ENCODE assay signal across 16 cellular contexts in genomic region chr2:201154615-201155014, GRCh38. TPM values are rescaled to one million over a fixed set of nuclear protein-coding genes. Genes with fewer than 3 reads are reported as not detected.
DNase-seq lines count a peak whose midpoint lies in the region; ATAC-seq and TF ChIP-seq lines count a peak whose summit lies in the region.
"Had no signal": no experiment of that assay in that cellular context is flagged by ENCODE, and none has a peak within 500 bp of the region (broad histone marks: within the 10 kb centered on the region; RNA-seq: fewer than 3 reads in every experiment).

No MANE protein-coding gene starts in this region.

- H3K27ac Mint-ChIP-seq in activated CD8-positive, alpha-beta T cell treated with anti-CD3 and anti-CD28 coated beads for 36 hours = peak overlapping the region; percentile 40
- no peak overlapping the region for H3K27ac Mint-ChIP-seq in activated CD8-positive, alpha-beta T cell treated with anti-CD3 and anti-CD28 coated beads, Interleukin-2, amount 10 ng/mL, durations not matched to agents 7 days and 5 days
- peak overlapping the region; percentile 52 to 95 (median 93) for H3K27ac Mint-ChIP-seq in IgD-negative memory B cell
- peak overlapping the region; percentile 2 for H3K27ac Mint-ChIP-seq in endodermal cell

- H3K9ac ChIP-seq in endodermal cell (ENCODE audit: extremely low read depth, low read length, poor library complexity, severe bottlenecking) (no peak overlapping the region), PC-3 (ENCODE audit: low read length) (no peak overlapping the region)

- no peaks in the 10 kb centered on the region for H3K27me3 Mint-ChIP-seq in activated CD8-positive, alpha-beta T cell treated with anti-CD3 and anti-CD28 coated beads for 36 hours
- H3K27me3 Mint-ChIP-seq in activated CD8-positive, alpha-beta T cell treated with anti-CD3 and anti-CD28 coated beads, Interleukin-2, amount 10 ng/mL, durations not matched to agents 7 days and 5 days (ENCODE audit: low read depth) = no peaks in the 10 kb centered on the region
- no peaks in the 10 kb centered on the region for H3K27me3 Mint-ChIP-seq in IgD-negative memory B cell
- H3K27me3 Mint-ChIP-seq in endodermal cell (ENCODE audit: insufficient read depth) = no peaks in the 10 kb centered on the region

- H3K79me2 ChIP-seq in PC-3 (ENCODE audit: low read length) = peaks cover 12% of the 10 kb centered on the region

- H3K36me3 Mint-ChIP-seq in activated CD8-positive, alpha-beta T cell treated with anti-CD3 and anti-CD28 coated beads for 36 hours (ENCODE audit: low read depth) = peaks cover 71% of the 10 kb centered on the region
- peaks cover 57% of the 10 kb centered on the region for H3K36me3 Mint-ChIP-seq in activated CD8-positive, alpha-beta T cell treated with anti-CD3 and anti-CD28 coated beads, Interleukin-2, amount 10 ng/mL, durations not matched to agents 7 days and 5 days (ENCODE audit: low read depth)
- peaks cover 20% of the 10 kb centered on the region for H3K36me3 Mint-ChIP-seq in IgD-negative memory B cell
- peaks cover 73% of the 10 kb centered on the region for H3K36me3 Mint-ChIP-seq in endodermal cell (ENCODE audit: low read depth)

- H3K9me2 ChIP-seq in PC-3 (replicated peaks; ENCODE audit: low read length) = no peaks in the 10 kb centered on the region

- POLR2A ChIA-PET in activated CD8-positive, alpha-beta T cell treated with anti-CD3 and anti-CD28 coated beads for 36 hours (lab: Charles Lee) = interaction anchor here (0.6 to 1.4 kb wide), 5 partner anchors 22 to 227 kb away, joined by 3 read pairs; no protein-coding TSS in a partner anchor
- POLR2A ChIA-PET in activated CD8-positive, alpha-beta T cell treated with anti-CD3 and anti-CD28 coated beads, Interleukin-2, amount 10 ng/mL, durations not matched to agents 7 days and 5 days (lab: Charles Lee) = interaction anchor here (1.1 to 1.3 kb wide), 2 partner anchors 26 to 37 kb away, joined by 3 read pairs; no protein-coding TSS in a partner anchor
- POLR2A ChIA-PET in PC-3 (lab: Charles Lee; ENCODE audit: unreplicated experiment) = no interaction called here

- H3F3A ChIP-seq in PC-3 (ENCODE audit: low read length, unreplicated experiment) = peaks cover 18% of the 10 kb centered on the region

- ATAC-seq in activated CD8-positive, alpha-beta T cell treated with anti-CD3 and anti-CD28 coated beads for 36 hours = no peak
- no peak for ATAC-seq in activated CD8-positive, alpha-beta T cell treated with anti-CD3 and anti-CD28 coated beads, Interleukin-2, amount 10 ng/mL, durations not matched to agents 7 days and 5 days
- no peak for ATAC-seq in psoas muscle
- ATAC-seq in PC-3 = no peak
- ATAC-seq: esophagus mucosa, left cardiac atrium had no signal

- no peaks in the 10 kb centered on the region for H3K9me3 Mint-ChIP-seq in activated CD8-positive, alpha-beta T cell treated with anti-CD3 and anti-CD28 coated beads for 36 hours
- H3K9me3 Mint-ChIP-seq in activated CD8-positive, alpha-beta T cell treated with anti-CD3 and anti-CD28 coated beads, Interleukin-2, amount 10 ng/mL, durations not matched to agents 7 days and 5 days (ENCODE audit: insufficient read depth) = no peaks in the 10 kb centered on the region
- no peaks in the 10 kb centered on the region for H3K9me3 Mint-ChIP-seq in IgD-negative memory B cell
- H3K9me3 Mint-ChIP-seq in endodermal cell = peaks cover 1% of the 10 kb centered on the region

- peaks cover 42% of the 10 kb centered on the region for H3K4me1 Mint-ChIP-seq in activated CD8-positive, alpha-beta T cell treated with anti-CD3 and anti-CD28 coated beads for 36 hours (ENCODE audit: low read depth)
- peaks cover 29% of the 10 kb centered on the region for H3K4me1 Mint-ChIP-seq in activated CD8-positive, alpha-beta T cell treated with anti-CD3 and anti-CD28 coated beads, Interleukin-2, amount 10 ng/mL, durations not matched to agents 7 days and 5 days (ENCODE audit: low read depth)
- H3K4me1 Mint-ChIP-seq in IgD-negative memory B cell (peaks cover 44 to 58% (median 45%) of the 10 kb centered on the region in 3 donors), endodermal cell (peaks cover 26% of the 10 kb centered on the region)

- H3K4me3 ChIP-seq in endodermal cell (ENCODE audit: low read length) (no peak overlapping the region), psoas muscle (no peak overlapping the region), PC-3 (ENCODE audit: low read length) (no peak overlapping the region)
- H3K4me3 ChIP-seq: tibial nerve had no signal

- DNase-seq in activated CD8-positive, alpha-beta T cell treated with anti-CD3 and anti-CD28 coated beads for 36 hours = no peak
- DNase-seq in activated CD8-positive, alpha-beta T cell treated with anti-CD3 and anti-CD28 coated beads, Interleukin-2, amount 10 ng/mL, durations not matched to agents 7 days and 5 days = no peak
- no peak for DNase-seq in endodermal cell
- DNase-seq in psoas muscle = no peak
- no peak for DNase-seq in GDM1 (lab: John Stamatoyannopoulos, UW)
- no peak for DNase-seq in NK-92 (lab: John Stamatoyannopoulos, UW; ENCODE audit: unreplicated experiment)
- no peak for DNase-seq in PC-3
- DNase-seq: anterior cingulate cortex, hippocampal formation, left cardiac atrium, NCI-H1436, NCI-H226, retina had no signal

- H4K20me1 ChIP-seq in PC-3 (ENCODE audit: low read length) = no peaks in the 10 kb centered on the region

- H3K27ac ChIP-seq in endodermal cell (ENCODE audit: low read depth, low read length) (no peak overlapping the region), psoas muscle (peak overlapping the region; percentile 25), PC-3 (ENCODE audit: low read length) (no peak overlapping the region)

- no peaks in the 10 kb centered on the region for H3K9me3 ChIP-seq in endodermal cell (ENCODE audit: control insufficient read depth, low read length)
- H3K9me3 ChIP-seq in psoas muscle = no peaks in the 10 kb centered on the region
- H3K9me3 ChIP-seq in PC-3 (ENCODE audit: low read length) = no peaks in the 10 kb centered on the region
- H3K9me3 ChIP-seq: tibial nerve had no signal

- H3K36me3 ChIP-seq in endodermal cell (ENCODE audit: control insufficient read depth, insufficient read depth, low read length) (peaks cover 79% of the 10 kb centered on the region), psoas muscle (ENCODE audit: insufficient read depth in 1 of 2, low read depth in 1 of 2) (peaks cover 10 to 100% of the 10 kb centered on the region in 2 donors), PC-3 (ENCODE audit: low read depth, low read length) (peaks cover 5% of the 10 kb centered on the region)

- H3K4me2 ChIP-seq in PC-3 (ENCODE audit: low read length) = no peak overlapping the region

- intact Hi-C loops in activated CD8-positive, alpha-beta T cell treated with anti-CD3 and anti-CD28 coated beads for 36 hours (cut with micrococcal nuclease) = no loop called here
- intact Hi-C loops in psoas muscle (cut with DNase I) (loop anchor here (5.0 to 10.0 kb wide), 2 partner anchors 37 to 80 kb away; partner anchors contain the start of genes CFLAR (in 1 of the 2), HYCC2 (in 1 of the 2) and NDUFB3 (in 1 of the 2)), PC-3 (cut with micrococcal nuclease) (loop anchor here (5.0 to 10.0 kb wide), 2 partner anchors 190 to 247 kb away; partner anchors contain the start of gene ORC2)

- H3K4me3 Mint-ChIP-seq in activated CD8-positive, alpha-beta T cell treated with anti-CD3 and anti-CD28 coated beads for 36 hours = no peak overlapping the region
- H3K4me3 Mint-ChIP-seq in activated CD8-positive, alpha-beta T cell treated with anti-CD3 and anti-CD28 coated beads, Interleukin-2, amount 10 ng/mL, durations not matched to agents 7 days and 5 days = no peak overlapping the region
- peak overlapping the region in 1 of 4 donors; percentile 54 for H3K4me3 Mint-ChIP-seq in IgD-negative memory B cell
- no peak overlapping the region for H3K4me3 Mint-ChIP-seq in endodermal cell

- WGBS in endodermal cell (ENCODE audit: insufficient coverage in 1 of 2, insufficient read length in 1 of 2), 2 experiments = 50 to 95% methylated on average over 1 of the region's 1 CpG
- 51 to 67% (median 61%) methylated on average over 1 of the region's 1 CpG for WGBS in psoas muscle, 3 donors

- no peaks in the 10 kb centered on the region for H3K27me3 ChIP-seq in endodermal cell (ENCODE audit: control insufficient read depth, insufficient read depth, low read length, poor library complexity, severe bottlenecking)
- H3K27me3 ChIP-seq in psoas muscle (ENCODE audit: insufficient read depth in 3 of 3, low read length in 2 of 3) = no peaks in the 10 kb centered on the region
- no peaks in the 10 kb centered on the region for H3K27me3 ChIP-seq in PC-3 (ENCODE audit: low read length)
- H3K27me3 ChIP-seq: tibial nerve had no signal

- no peak overlapping the region for H2AFZ ChIP-seq in PC-3 (ENCODE audit: low read length)

- H3K4me1 ChIP-seq in endodermal cell (ENCODE audit: control insufficient read depth, insufficient read depth, low read length) (peaks cover 9% of the 10 kb centered on the region), psoas muscle (peaks cover 39% of the 10 kb centered on the region), PC-3 (ENCODE audit: insufficient read depth, low read length) (peaks cover 39% of the 10 kb centered on the region)

- no TSS peak for BruUV-seq in PC-3 (replicated peaks; lab: Mats Ljungman, UMichigan)

- CTCF ChIA-PET in activated CD8-positive, alpha-beta T cell treated with anti-CD3 and anti-CD28 coated beads for 36 hours (lab: Charles Lee) = interaction anchor here (1.0 to 2.2 kb wide), 7 partner anchors 14 to 124 kb away, joined by 3 to 8 read pairs (median 4); partner anchors contain the start of gene CASP10
- CTCF ChIA-PET in activated CD8-positive, alpha-beta T cell treated with anti-CD3 and anti-CD28 coated beads, Interleukin-2, amount 10 ng/mL, durations not matched to agents 7 days and 5 days (lab: Charles Lee) = interaction anchor here (1.2 to 2.9 kb wide), 6 partner anchors 23 to 85 kb away, joined by 3 to 16 read pairs (median 4); no protein-coding TSS in a partner anchor
- CTCF ChIA-PET in PC-3 (lab: Charles Lee) = no interaction called here

- no peak for TF ChIP-seq CTCF in activated CD8-positive, alpha-beta T cell treated with anti-CD3 and anti-CD28 coated beads for 36 hours (IDR thresholded peaks at IDR 0.05)
- TF ChIP-seq CTCF in endodermal cell (conservative IDR thresholded peaks at IDR 0.05) (no peak), psoas muscle (IDR thresholded peaks at IDR 0.05) (no peak), PC-3 (conservative IDR thresholded peaks at IDR 0.05; ENCODE audit: low read depth, low read length) (no peak)

RNA-seq across cellular contexts. Expression of gene CASP10, which starts 28.3 kb away (rescaled TPM):
- total RNA-seq in activated CD8-positive, alpha-beta T cell treated with anti-CD3 and anti-CD28 coated beads for 36 hours = 10 to 100 TPM; 18.3 to 22.6 TPM
- total RNA-seq in activated CD8-positive, alpha-beta T cell treated with anti-CD3 and anti-CD28 coated beads, Interleukin-2, amount 10 ng/mL, durations not matched to agents 7 days and 5 days = 10 to 100 TPM; 40.7 to 42.8 TPM
- polyA plus RNA-seq in IgD-negative memory B cell (14.9 TPM), psoas muscle (1 to 10 TPM in 2 of 3 donors, under 1 TPM in 1; 0.90 to 1.3 (median 1.2) TPM)
- total RNA-seq in endodermal cell (10 to 100 TPM in 1 of 2 donors, 1 to 10 TPM in 1; 6.0 to 24.5 TPM), psoas muscle (1 to 10 TPM; 2.3 to 3.8 (median 2.8) TPM), PC-3 (2014; rRNA removed) (1.3 and 4.2 TPM in 2 replicates)
- polyA plus RNA-seq in endodermal cell (2013, experiment 1 of 2) = 0.93 TPM
- 0.99 TPM for polyA plus RNA-seq in endodermal cell (2013, experiment 2 of 2)

RNA-seq across cellular contexts. Expression of gene CFLAR, which starts 38.7 kb away (rescaled TPM):
- total RNA-seq in activated CD8-positive, alpha-beta T cell treated with anti-CD3 and anti-CD28 coated beads for 36 hours = 100 to 1,000 TPM; 222 to 229 TPM
- 10 to 100 TPM; 90.4 to 95.0 TPM for total RNA-seq in activated CD8-positive, alpha-beta T cell treated with anti-CD3 and anti-CD28 coated beads, Interleukin-2, amount 10 ng/mL, durations not matched to agents 7 days and 5 days
- polyA plus RNA-seq in IgD-negative memory B cell (104 TPM), psoas muscle (100 to 1,000 TPM in 2 of 3 donors, 10 to 100 TPM in 1; 84.7 to 340 (median 239) TPM)
- total RNA-seq in endodermal cell (100 to 1,000 TPM; 168 to 197 TPM), psoas muscle (100 to 1,000 TPM; 180 to 358 (median 346) TPM), PC-3 (2014; rRNA removed) (32.1 and 33.5 TPM in 2 replicates)
- polyA plus RNA-seq in endodermal cell (2013, experiment 1 of 2) = 29.0 TPM
- 34.7 TPM for polyA plus RNA-seq in endodermal cell (2013, experiment 2 of 2)
